Comparison of ENCODE assay signal across 8 cellular contexts in the genomic region with DNA sequence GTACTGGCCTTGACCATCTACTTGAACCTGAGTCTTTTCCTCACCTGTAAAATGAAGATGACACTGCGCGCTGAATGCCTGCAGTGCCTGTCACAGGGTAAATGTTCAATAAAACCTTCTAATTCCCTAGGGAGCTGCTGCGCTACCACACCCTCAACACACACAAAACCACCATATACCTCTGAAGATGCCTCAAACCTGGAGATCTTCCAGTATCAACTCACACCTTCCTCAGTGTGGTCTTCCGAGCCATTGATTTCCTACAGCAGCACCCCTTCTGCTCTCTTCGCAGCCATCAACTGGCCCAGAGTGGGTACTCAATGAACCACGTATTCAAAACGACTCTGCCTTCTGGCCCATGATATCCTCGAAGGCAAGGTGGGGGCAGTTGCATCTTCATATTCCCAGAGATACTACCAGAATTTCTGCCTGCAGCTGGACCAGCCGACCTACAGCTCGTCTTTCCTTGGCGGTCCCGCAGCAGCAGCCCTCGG. TPM values are rescaled to one million over a fixed set of nuclear protein-coding genes. Genes with fewer than 3 reads are reported as not detected.
DNase-seq lines count a peak whose midpoint lies in the region; ATAC-seq, FAIRE-seq and TF ChIP-seq lines count a peak whose summit lies in the region.

No MANE protein-coding gene starts in this region.

- DNase-seq in CD14-positive monocyte (ENCODE audit: low spot score) (no peak), kidney epithelial cell (ENCODE audit: low read depth) (no peak), tibial artery (no peak), H54 (ENCODE audit: insufficient read length, low spot score) (no peak), D341Med (ENCODE audit: low spot score) (no peak)
- no peak for DNase-seq in activated naive CD8-positive, alpha-beta T cell treated with anti-CD3 and anti-CD28 coated beads, Interleukin-2, amount 50 U/mL, for 24 hours

- no peak for TF ChIP-seq POLR2A in H54 (IDR thresholded peaks at IDR 0.05; ENCODE audit: low read depth, low read length)

- H3K9me3 ChIP-seq in tibial artery, result no peaks in the 10 kb centered on the region

- peak; percentile 10 for ATAC-seq in HG02588 (IDR thresholded peaks at IDR 0.05; ENCODE audit: unreplicated experiment)
- ATAC-seq in activated naive CD8-positive, alpha-beta T cell treated with anti-CD3 and anti-CD28 coated beads, Interleukin-2, amount 50 U/mL, for 24 hours, result no peak
- no peak for ATAC-seq in GM21447 (IDR thresholded peaks at IDR 0.05; ENCODE audit: unreplicated experiment)

- peaks cover 44 to 45% of the 10 kb centered on the region in 2 donors for H3K36me3 Mint-ChIP-seq in CD14-positive monocyte
- peaks cover 60% of the 10 kb centered on the region for H3K36me3 Mint-ChIP-seq in activated naive CD8-positive, alpha-beta T cell treated with anti-CD3 and anti-CD28 coated beads, Interleukin-2, amount 50 U/mL, for 24 hours (ENCODE audit: low read depth)

- TF ChIP-seq CTCF in CD14-positive monocyte (IDR thresholded peaks at IDR 0.05), result no peak
- TF ChIP-seq CTCF in kidney epithelial cell (IDR thresholded peaks at IDR 0.05; ENCODE audit: insufficient read depth, low read length, poor library complexity, severe bottlenecking), result no peak
- TF ChIP-seq CTCF in tibial artery (IDR thresholded peaks at IDR 0.05), result no peak

- peak overlapping the region; percentile 97 to 100 (median 99) for H3K27ac Mint-ChIP-seq in CD14-positive monocyte
- peak overlapping the region; percentile 99 for H3K27ac Mint-ChIP-seq in activated naive CD8-positive, alpha-beta T cell treated with anti-CD3 and anti-CD28 coated beads, Interleukin-2, amount 50 U/mL, for 24 hours

- no peaks in the 10 kb centered on the region for H3K9me3 Mint-ChIP-seq in CD14-positive monocyte
- no peaks in the 10 kb centered on the region for H3K9me3 Mint-ChIP-seq in activated naive CD8-positive, alpha-beta T cell treated with anti-CD3 and anti-CD28 coated beads, Interleukin-2, amount 50 U/mL, for 24 hours

- H3K36me3 ChIP-seq in kidney epithelial cell (ENCODE audit: control insufficient read depth, insufficient read depth, low read length) (peaks cover under 1% of the 10 kb centered on the region), tibial artery (peaks cover 35 to 46% (median 40%) of the 10 kb centered on the region in 3 donors)

- peak overlapping the region; percentile 88 for H3K4me3 ChIP-seq in kidney epithelial cell (ENCODE audit: low read depth, low read length)
- peak overlapping the region; percentile 72 to 89 for H3K4me3 ChIP-seq in tibial artery

- H3K27me3 Mint-ChIP-seq in CD14-positive monocyte (ENCODE audit: low read depth in 3 of 3), result peaks cover 0 to 2% (median 0%) of the 10 kb centered on the region in 3 donors
- no peaks in the 10 kb centered on the region for H3K27me3 Mint-ChIP-seq in activated naive CD8-positive, alpha-beta T cell treated with anti-CD3 and anti-CD28 coated beads, Interleukin-2, amount 50 U/mL, for 24 hours

- peak overlapping the region; percentile 96 to 97 for H3K4me3 Mint-ChIP-seq in CD14-positive monocyte
- peak overlapping the region; percentile 98 for H3K4me3 Mint-ChIP-seq in activated naive CD8-positive, alpha-beta T cell treated with anti-CD3 and anti-CD28 coated beads, Interleukin-2, amount 50 U/mL, for 24 hours

- H3K27ac ChIP-seq in tibial artery, result peak overlapping the region; percentile 79 to 84

- peaks cover 0 to 42% (median 30%) of the 10 kb centered on the region in 4 donors for H3K4me1 ChIP-seq in tibial artery

- intact Hi-C loops in CD14-positive monocyte (cut with micrococcal nuclease), result loop anchor here in 1 of 2 donors (5.0 kb wide), 1 partner anchor 283 kb away; the partner anchor contains the start of gene MKRN2
- intact Hi-C loops in tibial artery (cut with DNase I; ENCODE audit: low total_unique reads), result loop anchor here (2.0 to 5.0 kb wide), 2 partner anchors 30 to 53 kb away; no protein-coding TSS in a partner anchor

- H3K27me3 ChIP-seq in kidney epithelial cell (ENCODE audit: control insufficient read depth, insufficient read depth, low read length) (no peaks in the 10 kb centered on the region), tibial artery (no peaks in the 10 kb centered on the region)

- peaks cover 42% of the 10 kb centered on the region for H3K4me1 Mint-ChIP-seq in CD14-positive monocyte
- peaks cover 61% of the 10 kb centered on the region for H3K4me1 Mint-ChIP-seq in activated naive CD8-positive, alpha-beta T cell treated with anti-CD3 and anti-CD28 coated beads, Interleukin-2, amount 50 U/mL, for 24 hours

- FAIRE-seq in H54 (lab: Jason Lieb, UNC), result no peak

RNA-seq across cellular contexts. Expression of gene RPL32, which starts 0.7 kb away (rescaled TPM):
- 1,000 to 10,000 TPM in 1 of 2 donors, 100 to 1,000 TPM in 1; 942 to 1,052 TPM for polyA plus RNA-seq in CD14-positive monocyte
- 1,891 and 3,423 TPM in 2 replicates for total RNA-seq in kidney epithelial cell

RNA-seq across cellular contexts. Expression of gene CAND2, which starts 44.2 kb away (rescaled TPM):
- polyA plus RNA-seq in CD14-positive monocyte, result not detected
- 1.4 and 2.6 TPM in 2 replicates for total RNA-seq in kidney epithelial cell
